8 cellular contexts compared by ENCODE assay signal in the genomic region with DNA sequence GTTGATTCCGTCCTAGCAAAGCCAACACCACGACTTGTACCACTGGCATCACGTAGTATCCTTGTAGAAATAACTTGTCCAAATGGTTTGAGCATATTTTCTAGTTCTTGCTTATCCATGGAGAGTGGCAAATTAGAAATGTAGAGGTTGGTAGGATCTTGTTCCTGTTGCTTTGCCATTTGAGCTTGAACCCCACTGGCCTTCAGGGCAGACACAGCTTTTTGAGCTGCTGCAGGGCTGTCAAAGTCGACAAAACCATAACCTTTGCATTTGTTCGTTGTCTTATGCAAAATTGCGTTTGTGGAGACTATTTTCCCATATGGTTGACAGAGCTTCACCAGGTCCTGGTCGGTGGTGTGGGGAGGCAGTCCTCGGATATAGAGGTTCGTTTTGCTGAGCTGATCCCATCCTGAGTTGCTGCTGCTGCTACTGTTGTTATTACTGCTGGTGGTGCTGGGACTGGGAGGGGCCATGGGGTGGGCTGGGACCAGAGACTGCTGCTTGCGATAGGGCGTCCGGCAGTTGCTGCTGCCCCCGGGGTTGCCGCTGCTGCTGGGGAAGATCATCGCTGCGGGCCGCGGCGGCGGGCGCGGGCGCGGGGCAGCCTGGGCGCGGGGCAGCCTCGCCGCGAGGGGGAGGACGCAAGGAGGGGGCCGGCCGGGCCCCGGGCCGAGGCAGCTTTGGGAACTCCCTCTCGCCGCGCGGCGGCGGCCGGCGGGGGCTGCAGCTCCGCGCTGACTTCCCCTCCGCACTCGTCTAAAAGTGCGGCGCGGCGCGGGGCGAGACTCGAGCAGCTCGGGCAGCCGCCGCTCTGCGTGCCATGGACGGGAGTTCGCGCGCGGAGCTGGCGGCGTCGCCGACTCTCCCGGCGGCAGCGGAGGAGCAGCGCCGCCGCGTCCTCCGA. TPM values are rescaled to one million over a fixed set of nuclear protein-coding genes. Genes with fewer than 3 reads are reported as not detected.
A peak's percentile ranks its signal among the peaks of the same experiment; 100 is the strongest.
DNase-seq lines count a peak whose midpoint lies in the region; ATAC-seq and TF ChIP-seq lines count a peak whose summit lies in the region.
"Not testable (repeated sequence)": the region's sequence is repeated elsewhere in the genome, so short reads cannot be mapped to it uniquely, and the experiment has no call there.

No MANE protein-coding gene starts in this region.

- H3K36me3 Mint-ChIP-seq in effector memory CD8-positive, alpha-beta T cell (ENCODE audit: insufficient read depth) = not testable (repeated sequence)

- intact Hi-C loops in right lobe of liver (cut with DNase I) = not testable (repeated sequence)

- H4K20me1 ChIP-seq in BLaER1 treated with 17β-estradiol and CSF1 and Interleukin-3, amounts not matched to agents 10 nM and 100 nM = not testable (repeated sequence)

- peak overlapping the region; percentile 51 to 85 (median 58); a peak in 19 of 22 replicates for H3K4me2 ChIP-seq in BLaER1 treated with 17β-estradiol and CSF1 and Interleukin-3, amounts not matched to agents 10 nM and 100 nM

- DNase-seq in NOMO-1 (lab: John Stamatoyannopoulos, UW; ENCODE audit: unreplicated experiment in 2 of 2) = peak; percentile 32 to 64
- DNase-seq in activated T-cell treated with anti-CD3 and anti-CD28 coated beads for 24 hours (ENCODE audit: low read depth) = peak; percentile 11
- DNase-seq in effector memory CD8-positive, alpha-beta T cell = peak; percentile 4 to 15 (median 6)
- DNase-seq in right lobe of liver = peak; percentile 53 to 70 (median 59)
- peak; percentile 17 for DNase-seq in stimulated activated CD4-positive, alpha-beta T cell treated with anti-CD3 and anti-CD28 coated beads, Interleukin-1b, Interleukin-23, amount 100 ng/mL, for 48 hours

- H3K27ac ChIP-seq in BLaER1 treated with 17β-estradiol and CSF1 and Interleukin-3, amounts not matched to agents 10 nM and 100 nM = peak overlapping the region in 5 of 11 experiments; percentile 38 to 66 (median 59); a peak in 8 of 22 replicates
- H3K27ac ChIP-seq in right lobe of liver = not testable (repeated sequence)

- H3K4me1 ChIP-seq in BLaER1 treated with 17β-estradiol and CSF1 and Interleukin-3, amounts not matched to agents 10 nM and 100 nM = peaks cover 0 to 42% (median 13%) of the 10 kb centered on the region in 10 experiments; a peak in 10 of 20 replicates
- H3K4me1 ChIP-seq in right lobe of liver = peaks cover 0 to 11% (median 5%) of the 10 kb centered on the region in 4 donors

- not testable (repeated sequence) for H3K27ac Mint-ChIP-seq in effector memory CD8-positive, alpha-beta T cell

- TF ChIP-seq CTCF in right lobe of liver (IDR thresholded peaks at IDR 0.05) = not testable (repeated sequence)

- H3K27me3 Mint-ChIP-seq in effector memory CD8-positive, alpha-beta T cell = peaks cover 48 to 60% of the 10 kb centered on the region in 2 donors

- H3K27me3 ChIP-seq in BLaER1 treated with 17β-estradiol and CSF1 and Interleukin-3, amounts not matched to agents 10 nM and 100 nM = peaks cover 0 to 34% (median 31%) of the 10 kb centered on the region in 11 experiments; a peak in 18 of 22 replicates
- H3K27me3 ChIP-seq in right lobe of liver = not testable (repeated sequence)

- H3K9ac ChIP-seq in BLaER1 treated with 17β-estradiol and CSF1 and Interleukin-3, amounts not matched to agents 10 nM and 100 nM = peak overlapping the region in 10 of 11 experiments; percentile 46 to 74 (median 56); a peak in 18 of 22 replicates

- H3K9me3 ChIP-seq in BLaER1 treated with 17β-estradiol and CSF1 and Interleukin-3, amounts not matched to agents 10 nM and 100 nM (replicated peaks in 1 of 11); right lobe of liver: not testable (repeated sequence)

- H3K4me1 Mint-ChIP-seq in effector memory CD8-positive, alpha-beta T cell (ENCODE audit: low read depth in 2 of 2) = not testable (repeated sequence)

- peak overlapping the region; percentile 56 to 64 for H3K4me3 Mint-ChIP-seq in effector memory CD8-positive, alpha-beta T cell

- H3K4me3 ChIP-seq in BLaER1 treated with 17β-estradiol and CSF1 and Interleukin-3, amounts not matched to agents 10 nM and 100 nM = peak overlapping the region; percentile 46 to 67 (median 56)
- peak overlapping the region; percentile 18 to 37 (median 21) for H3K4me3 ChIP-seq in right lobe of liver

- WGBS in right lobe of liver (ENCODE audit: insufficient coverage, low coverage, low lambda C conversion rate, missing lambda C conversion rate) = 15% methylated on average over 38 of the region's 74 CpGs

- ATAC-seq in GM19438 (IDR thresholded peaks at IDR 0.05; ENCODE audit: low read depth, unreplicated experiment) (peak; percentile 39), HG03342 (IDR thresholded peaks at IDR 0.05; ENCODE audit: unreplicated experiment) (peak; percentile 62), right lobe of liver (peak; percentile 44 to 63 (median 56))
- peak; percentile 78 for ATAC-seq in effector memory CD8-positive, alpha-beta T cell (replicated peaks)

- not testable (repeated sequence) for H3K9me3 Mint-ChIP-seq in effector memory CD8-positive, alpha-beta T cell

- TF ChIP-seq POLR2A in right lobe of liver (IDR thresholded peaks at IDR 0.05) = not testable (repeated sequence)

- H3K36me3 ChIP-seq in BLaER1 treated with 17β-estradiol and CSF1 and Interleukin-3, amounts not matched to agents 10 nM and 100 nM = peaks cover 0 to 22% (median 0%) of the 10 kb centered on the region in 11 experiments; a peak in 3 of 22 replicates
- not testable (repeated sequence) for H3K36me3 ChIP-seq in right lobe of liver

RNA-seq across cellular contexts. Expression of a gene that starts 46.0 kb away (rescaled TPM):
- 1 to 10 TPM; 1.3 to 7.0 (median 3.5) TPM for total RNA-seq in right lobe of liver

Comparison
In these comparisons a context has a peak if more than half of its experiments do, and no peak if none do; other contexts are left out.
1. DNase-seq: peak in every context shown above with its lines; median percentile 59 in right lobe of liver; 48 in NOMO-1; 17 in stimulated activated CD4-positive, alpha-beta T cell treated with anti-CD3 and anti-CD28 coated beads, Interleukin-1b, Interleukin-23, amount 100 ng/mL, for 48 hours; 11 in activated T-cell treated with anti-CD3 and anti-CD28 coated beads for 24 hours; 6 in effector memory CD8-positive, alpha-beta T cell.